Comparison of ENCODE assay signal across 9 cellular contexts in the genomic region with DNA sequence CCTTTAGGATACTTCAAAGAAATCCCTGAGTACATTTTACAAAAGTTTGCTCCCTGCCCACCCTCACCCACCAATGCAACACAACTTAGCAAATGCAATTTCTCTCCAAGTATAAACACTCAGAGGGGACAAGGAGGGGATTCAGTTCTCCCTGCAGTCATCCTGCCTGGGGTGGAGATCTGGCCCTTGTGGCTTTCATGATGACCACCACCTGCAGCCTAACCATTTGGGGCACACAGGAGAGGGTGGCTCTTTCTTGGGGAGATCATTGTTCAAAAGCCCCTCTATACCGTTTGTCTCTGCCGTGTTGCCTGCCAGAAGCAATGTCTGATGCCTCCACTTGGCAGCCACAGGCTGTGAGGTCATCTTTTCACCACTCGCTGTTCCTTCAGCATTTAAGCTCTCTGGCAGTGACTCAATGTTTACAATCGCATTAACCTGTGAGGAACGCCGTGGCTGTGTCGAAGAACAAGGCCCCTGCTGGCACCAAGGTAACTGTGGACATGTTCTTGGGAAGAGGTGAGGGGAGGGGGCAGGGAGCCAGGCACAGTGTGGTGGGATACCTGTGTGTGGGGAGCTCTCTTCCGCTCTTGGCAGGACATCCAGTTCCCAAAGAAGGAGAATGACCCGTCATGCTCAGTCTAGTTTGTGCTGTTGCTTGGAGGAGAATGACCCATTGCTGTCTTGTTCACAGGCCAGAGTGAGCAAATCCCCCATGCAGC.
DNase-seq lines count a peak whose midpoint lies in the region; ATAC-seq, FAIRE-seq and TF ChIP-seq lines count a peak whose summit lies in the region.
"Had no signal": no experiment of that assay in that cellular context is flagged by ENCODE, and none has a peak within 500 bp of the region (broad histone marks: within the 10 kb centered on the region; RNA-seq: fewer than 3 reads in every experiment).

No MANE protein-coding gene starts in this region.

- POLR2A ChIA-PET in activated B cell treated with CpG ODN at 0.5 μM for 24 hours (lab: Charles Lee) = interaction anchor here (0.7 to 1.0 kb wide), 2 partner anchors 11 to 104 kb away, joined by 3 read pairs; a partner anchor contains a TSS

- no peak overlapping the region for H3K4me3 Mint-ChIP-seq in activated B cell treated with CpG ODN at 0.5 μM for 24 hours

- H3K9ac ChIP-seq in kidney (ENCODE audit: low read length in 2 of 2) = no peak overlapping the region

- H3K27ac ChIP-seq in ACC112 (ENCODE audit: low read depth, low read length) (peak overlapping the region; percentile 67), kidney (ENCODE audit: low read depth in 2 of 2, low read length in 2 of 2) (no peak overlapping the region)
- H3K27ac ChIP-seq: SK-N-MC had no signal

- TF ChIP-seq CTCF in activated B cell treated with CpG ODN at 0.5 μM for 24 hours (IDR thresholded peaks at IDR 0.05) = no peak
- no peak for TF ChIP-seq CTCF in kidney (IDR thresholded peaks at IDR 0.05; ENCODE audit: borderline replicate concordance, extremely low read depth, insufficient read depth)
- TF ChIP-seq CTCF in omental fat pad (IDR thresholded peaks at IDR 0.05) = no peak
- TF ChIP-seq CTCF in GM13976 (IDR thresholded peaks at IDR 0.05; ENCODE audit: borderline replicate concordance, control extremely low read depth, extremely low read depth, insufficient read depth, missing control alignments) = no peak

- no peaks in the 10 kb centered on the region for H3K9me3 ChIP-seq in kidney (ENCODE audit: control insufficient read depth in 1 of 2, low read length in 2 of 2)

- H3K36me3 ChIP-seq in ACC112 (ENCODE audit: insufficient read depth, low read length) (no peaks in the 10 kb centered on the region), kidney (ENCODE audit: control insufficient read depth in 1 of 2, insufficient read depth in 2 of 2, low read length in 2 of 2) (no peaks in the 10 kb centered on the region)

- H3K79me2 ChIP-seq in ACC112 (ENCODE audit: control insufficient read depth, insufficient read depth, low read length, unreplicated experiment) = no peaks in the 10 kb centered on the region

- peaks cover 12% of the 10 kb centered on the region for H3K4me1 Mint-ChIP-seq in activated B cell treated with CpG ODN at 0.5 μM for 24 hours

- intact Hi-C loops in activated B cell treated with CpG ODN at 0.5 μM for 24 hours (cut with micrococcal nuclease) = loop anchor here (2.0 kb wide), 1 partner anchor 17 kb away; no protein-coding TSS in a partner anchor
- intact Hi-C loops in kidney (cut with DNase I) = no loop called here

- no peaks in the 10 kb centered on the region for H3K36me3 Mint-ChIP-seq in activated B cell treated with CpG ODN at 0.5 μM for 24 hours (ENCODE audit: low read depth)

- H3K4me3 ChIP-seq in ACC112 (ENCODE audit: low read depth, low read length) (peak overlapping the region; percentile 19; the same call in 1 of the 2 replicates), kidney (ENCODE audit: low read length in 2 of 2) (no peak overlapping the region)
- H3K4me3 ChIP-seq: SK-N-MC had no signal

- H2AFZ ChIP-seq in ACC112 (ENCODE audit: low read length, unreplicated experiment) = peak overlapping the region; percentile 63

- peak overlapping the region; percentile 27 for H3K27ac Mint-ChIP-seq in activated B cell treated with CpG ODN at 0.5 μM for 24 hours

- H3K4me1 ChIP-seq in ACC112 (ENCODE audit: control insufficient read depth, insufficient read depth, low read length, unreplicated experiment) (peaks cover 34% of the 10 kb centered on the region), kidney (ENCODE audit: control insufficient read depth in 1 of 2, insufficient read depth in 1 of 2, low read depth in 1 of 2, low read length in 2 of 2) (no peaks in the 10 kb centered on the region)

- in situ Hi-C loops in GM13976 (cut with MboI; ENCODE audit: low sequenced_read_pairs, unreplicated experiment) = no loop called here

- no peaks in the 10 kb centered on the region for H3K27me3 Mint-ChIP-seq in activated B cell treated with CpG ODN at 0.5 μM for 24 hours

- peak; percentile 78 for DNase-seq in LHCN-M2 (ENCODE audit: low read depth)
- no peak for DNase-seq in activated B cell treated with CpG ODN at 0.5 μM for 24 hours
- DNase-seq in kidney = peak; percentile 71
- no peak for DNase-seq in UCSD-AML1 (lab: John Stamatoyannopoulos, UW; ENCODE audit: unreplicated experiment)
- DNase-seq in omental fat pad (ENCODE audit: low spot score) = no peak
- no peak for DNase-seq in GM13976 (ENCODE audit: low spot score)

- no peak for FAIRE-seq in kidney (lab: Jason Lieb, UNC)

- no peaks in the 10 kb centered on the region for H3K9me3 Mint-ChIP-seq in activated B cell treated with CpG ODN at 0.5 μM for 24 hours

- CTCF ChIA-PET in activated B cell treated with CpG ODN at 0.5 μM for 24 hours (lab: Charles Lee) = no interaction called here

- ATAC-seq in activated B cell treated with CpG ODN at 0.5 μM for 24 hours (ENCODE audit: low read depth) = no peak
- no peak for ATAC-seq in HG03442 (IDR thresholded peaks at IDR 0.05; ENCODE audit: unreplicated experiment)
- ATAC-seq in omental fat pad (ENCODE audit: low FRiP score) = no peak

- no peaks in the 10 kb centered on the region for H3K27me3 ChIP-seq in ACC112 (ENCODE audit: insufficient read depth, low read length)

Comparison
In these comparisons a context has a peak if more than half of its experiments do, and no peak if none do; other contexts are left out.
1. DNase-seq: peak in LHCN-M2 (single experiment) and kidney (single experiment); none in activated B cell treated with CpG ODN at 0.5 μM for 24 hours (single experiment), UCSD-AML1 (single experiment), omental fat pad (single experiment) and GM13976 (single experiment).